1 cellular context compared by ENCODE assay signal in genomic region chr10:63627376-63627775, GRCh38.
TF ChIP-seq lines count a peak whose summit lies in the region.

No MANE protein-coding gene starts in this region.

TF ChIP-seq in endothelial cell of umbilical vein, 7 proteins besides CTCF, POLR2A, EP300 and RAD21 (continued from another document):
- no peak for TF ChIP-seq MAX (IDR thresholded peaks at IDR 0.05; ENCODE audit: insufficient read depth, insufficient read length)
- TF ChIP-seq EZH2 (IDR thresholded peaks at IDR 0.05; ENCODE audit: borderline replicate concordance, low read depth, low read length, severe bottlenecking) = no peak
- no peak for TF ChIP-seq FOS (IDR thresholded peaks at IDR 0.05; ENCODE audit: borderline replicate concordance, insufficient read depth, low read length)
TF ChIP-seq in endothelial cell of umbilical vein: peak in this region for 0.
